14 cellular contexts compared by ENCODE assay signal in genomic region chr18:55856191-55856590, GRCh38.
DNase-seq lines count a peak whose midpoint lies in the region; ATAC-seq and TF ChIP-seq lines count a peak whose summit lies in the region.
"Had no signal": no experiment of that assay in that cellular context is flagged by ENCODE, and none has a peak within 500 bp of the region (broad histone marks: within the 10 kb centered on the region; RNA-seq: fewer than 3 reads in every experiment).

No MANE protein-coding gene starts in this region.

- intact Hi-C loops in transverse colon (cut with DNase I; ENCODE audit: low total_unique reads): no loop called here

- no peak for TF ChIP-seq POLR2A in transverse colon (IDR thresholded peaks at IDR 0.05)

- ATAC-seq in HG03457 (IDR thresholded peaks at IDR 0.05; ENCODE audit: unreplicated experiment): no peak

- 35 to 65% methylated on average over 2 of the region's 2 CpGs for WGBS in transverse colon (ENCODE audit: low coverage in 1 of 2), 2 donors

- no peak for TF ChIP-seq EP300 in transverse colon (IDR thresholded peaks at IDR 0.05; ENCODE audit: low read depth)

- no peaks in the 10 kb centered on the region for H3K27me3 Mint-ChIP-seq in chondrocyte (ENCODE audit: low read depth)
- H3K27me3 Mint-ChIP-seq: activated T-cell treated with anti-CD3 and anti-CD28 coated beads, Interleukin-2, amount 50 U/mL, for 24 hours had no signal

- no peaks in the 10 kb centered on the region for H3K36me3 ChIP-seq in transverse colon
- H3K36me3 ChIP-seq: vagina had no signal

- H3K4me3 ChIP-seq in transverse colon: no peak overlapping the region
- H3K4me3 ChIP-seq: vagina had no signal

- no peak for TF ChIP-seq CTCF in chondrocyte (IDR thresholded peaks at IDR 0.05)
- TF ChIP-seq CTCF in transverse colon (IDR thresholded peaks at IDR 0.05): no peak

- no peaks in the 10 kb centered on the region for H3K9me3 ChIP-seq in transverse colon
- H3K9me3 ChIP-seq: vagina had no signal

- peak overlapping the region; percentile 79 for H3K27ac Mint-ChIP-seq in chondrocyte (ENCODE audit: unreplicated experiment)
- H3K27ac Mint-ChIP-seq: activated T-cell treated with anti-CD3 and anti-CD28 coated beads, Interleukin-2, amount 50 U/mL, for 24 hours; progenitor cell of endocrine pancreas had no signal

- H3K4me1 Mint-ChIP-seq in chondrocyte (ENCODE audit: low read depth): peaks cover 50% of the 10 kb centered on the region

- H3K4me1 ChIP-seq in transverse colon: no peaks in the 10 kb centered on the region
- H3K4me1 ChIP-seq: vagina had no signal

- in situ Hi-C loops in transverse colon (cut with MboI; ENCODE audit: low pct_ligation_motif_present in 1 of 4, low pct_unique_long_range_greater_than_20kb in 1 of 4, low sequenced_read_pairs in 3 of 4): no loop called here

- no peaks in the 10 kb centered on the region for H3K9me3 Mint-ChIP-seq in chondrocyte (ENCODE audit: low read depth)

- H3K27ac ChIP-seq in transverse colon: no peak overlapping the region
- H3K27ac ChIP-seq: C4-2B, vagina had no signal

- DNase-seq in AG20443 (ENCODE audit: low spot score) (peak; percentile 46), M059J (ENCODE audit: low read depth) (peak; percentile 100), chondrocyte (ENCODE audit: low spot score) (no peak), kidney tubule cell (ENCODE audit: low spot score) (peak; percentile 92), COR-L47 (lab: John Stamatoyannopoulos, UW) (no peak), DMS79 treated with DMSO at 0.1 percent for 48 hours (lab: John Stamatoyannopoulos, UW) (no peak), transverse colon (no peak)
- DNase-seq: activated T-cell treated with anti-CD3 and anti-CD28 coated beads, Interleukin-2, amount 50 U/mL, for 24 hours; left cardiac atrium; NCI-H748 treated with DMSO at 0.1 percent for 48 hours had no signal

- no peaks in the 10 kb centered on the region for H3K36me3 Mint-ChIP-seq in chondrocyte (ENCODE audit: low read depth)

- no peaks in the 10 kb centered on the region for H3K27me3 ChIP-seq in transverse colon
- H3K27me3 ChIP-seq: vagina had no signal

- H3K4me3 Mint-ChIP-seq in chondrocyte (ENCODE audit: unreplicated experiment): no peak overlapping the region
- H3K4me3 Mint-ChIP-seq: activated T-cell treated with anti-CD3 and anti-CD28 coated beads, Interleukin-2, amount 50 U/mL, for 24 hours had no signal

Comparison
In these comparisons a context has a peak if more than half of its experiments do, and no peak if none do; other contexts are left out.
1. DNase-seq: peak in AG20443 (single experiment), M059J (single experiment) and kidney tubule cell (single experiment); none in chondrocyte (single experiment), COR-L47 (single experiment), DMS79 treated with DMSO at 0.1 percent for 48 hours (single experiment) and transverse colon (single experiment).